ENCODE assay signal across 1 cellular context in the genomic region with DNA sequence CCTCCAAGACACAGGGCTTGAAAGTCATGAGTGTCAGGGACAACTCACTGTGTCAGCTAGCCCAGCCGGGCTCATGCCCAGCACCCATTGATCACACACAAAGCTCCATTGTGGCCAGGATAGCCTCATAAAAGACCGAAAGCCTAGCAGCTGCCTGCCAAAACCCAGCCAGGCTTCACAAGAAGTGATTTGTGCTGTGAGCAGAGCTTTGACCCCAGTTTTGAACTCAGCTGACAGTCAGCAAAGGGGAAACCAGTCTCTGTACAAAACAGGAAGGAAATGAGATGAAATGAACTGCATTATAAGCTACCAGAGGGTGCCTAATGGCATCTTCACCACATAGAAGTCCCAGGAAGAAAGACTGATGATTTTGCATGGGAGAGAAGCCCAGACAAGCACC.
TF ChIP-seq lines count a peak whose summit lies in the region.

No MANE protein-coding gene starts in this region.

TF ChIP-seq in GM12878, 131 proteins besides CTCF, POLR2A, EP300 and RAD21 (continued from another document and continues in another):
- TF ChIP-seq CUX1 (IDR thresholded peaks at IDR 0.05; ENCODE audit: insufficient replicate concordance, low read depth, low read length) (no peak), MTA2 (IDR thresholded peaks at IDR 0.05; ENCODE audit: low read depth) (peak; percentile 48), EED (IDR thresholded peaks at IDR 0.05; ENCODE audit: low read depth) (no peak), ESRRA (IDR thresholded peaks at IDR 0.05; ENCODE audit: low read length) (no peak), ZNF24 (IDR thresholded peaks at IDR 0.05) (no peak), ZNF274 (IDR thresholded peaks at IDR 0.05; ENCODE audit: insufficient read depth, insufficient read length) (no peak), KDM1A (IDR thresholded peaks at IDR 0.05; ENCODE audit: borderline replicate concordance) (no peak), NKRF (conservative IDR thresholded peaks at IDR 0.05) (no peak), BMI1 (IDR thresholded peaks at IDR 0.05; ENCODE audit: borderline replicate concordance) (no peak), GATAD2B (conservative IDR thresholded peaks at IDR 0.05; ENCODE audit: low read depth) (0 out of 2 replicates have a peak, but pooled peaks have one; percentile 31), SREBF2 (IDR thresholded peaks at IDR 0.05; ENCODE audit: low read length) (no peak), MEF2A (IDR thresholded peaks at IDR 0.05; ENCODE audit: insufficient read depth, low read depth, low read length) (peak; percentile 33; the same call in 1 of the 2 replicates), NFXL1 (IDR thresholded peaks at IDR 0.05; ENCODE audit: borderline replicate concordance) (no peak), SMAD5 (IDR thresholded peaks at IDR 0.05; ENCODE audit: low read depth) (no peak), SP1 (IDR thresholded peaks at IDR 0.05; ENCODE audit: low read depth, low read length) (no peak), IRF4 (IDR thresholded peaks at IDR 0.05; ENCODE audit: low read depth, low read length) (no peak), ZNF207 (IDR thresholded peaks at IDR 0.05; ENCODE audit: borderline replicate concordance) (no peak), TCF12 (IDR thresholded peaks at IDR 0.05; ENCODE audit: low read depth, low read length) (peak; percentile 70), SIX5 (IDR thresholded peaks at IDR 0.05; ENCODE audit: low read depth, low read length, severe bottlenecking) (no peak), CHD1 (IDR thresholded peaks at IDR 0.05; ENCODE audit: low read depth, low read length) (no peak), HDAC2 (IDR thresholded peaks at IDR 0.05) (no peak), PAX8 (IDR thresholded peaks at IDR 0.05) (no peak), PRDM15 (CRISPR knock-in tag; IDR thresholded peaks at IDR 0.05) (no peak), MXI1 (IDR thresholded peaks at IDR 0.05; ENCODE audit: low read depth, low read length) (no peak), EZH2 (IDR thresholded peaks at IDR 0.05; ENCODE audit: borderline replicate concordance, control insufficient read depth, low read depth, low read length) (no peak), CREM (IDR thresholded peaks at IDR 0.05; ENCODE audit: low read depth) (peak; percentile 57), ZNF217 (IDR thresholded peaks at IDR 0.05) (no peak), RBBP5 (conservative IDR thresholded peaks at IDR 0.05) (no peak), STAT1 (conservative IDR thresholded peaks at IDR 0.05) (no peak), SRF (IDR thresholded peaks at IDR 0.05; ENCODE audit: low read depth in 2 of 2, low read length in 2 of 2) (no peak), CBX5 (IDR thresholded peaks at IDR 0.05; ENCODE audit: low read depth) (no peak; the same call in 1 of the 2 replicates)
- TF ChIP-seq, protein P1, sequence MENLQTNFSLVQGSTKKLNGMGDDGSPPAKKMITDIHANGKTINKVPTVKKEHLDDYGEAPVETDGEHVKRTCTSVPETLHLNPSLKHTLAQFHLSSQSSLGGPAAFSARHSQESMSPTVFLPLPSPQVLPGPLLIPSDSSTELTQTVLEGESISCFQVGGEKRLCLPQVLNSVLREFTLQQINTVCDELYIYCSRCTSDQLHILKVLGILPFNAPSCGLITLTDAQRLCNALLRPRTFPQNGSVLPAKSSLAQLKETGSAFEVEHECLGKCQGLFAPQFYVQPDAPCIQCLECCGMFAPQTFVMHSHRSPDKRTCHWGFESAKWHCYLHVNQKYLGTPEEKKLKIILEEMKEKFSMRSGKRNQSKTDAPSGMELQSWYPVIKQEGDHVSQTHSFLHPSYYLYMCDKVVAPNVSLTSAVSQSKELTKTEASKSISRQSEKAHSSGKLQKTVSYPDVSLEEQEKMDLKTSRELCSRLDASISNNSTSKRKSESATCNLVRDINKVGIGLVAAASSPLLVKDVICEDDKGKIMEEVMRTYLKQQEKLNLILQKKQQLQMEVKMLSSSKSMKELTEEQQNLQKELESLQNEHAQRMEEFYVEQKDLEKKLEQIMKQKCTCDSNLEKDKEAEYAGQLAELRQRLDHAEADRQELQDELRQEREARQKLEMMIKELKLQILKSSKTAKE (IDR thresholded peaks at IDR 0.05; ENCODE audit: low read depth, poor library complexity, severe bottlenecking) = no peak
- TF ChIP-seq, protein P2, sequence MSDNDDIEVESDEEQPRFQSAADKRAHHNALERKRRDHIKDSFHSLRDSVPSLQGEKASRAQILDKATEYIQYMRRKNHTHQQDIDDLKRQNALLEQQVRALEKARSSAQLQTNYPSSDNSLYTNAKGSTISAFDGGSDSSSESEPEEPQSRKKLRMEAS (IDR thresholded peaks at IDR 0.05; ENCODE audit: low read depth, low read length) = no peak
- TF ChIP-seq, protein P3, sequence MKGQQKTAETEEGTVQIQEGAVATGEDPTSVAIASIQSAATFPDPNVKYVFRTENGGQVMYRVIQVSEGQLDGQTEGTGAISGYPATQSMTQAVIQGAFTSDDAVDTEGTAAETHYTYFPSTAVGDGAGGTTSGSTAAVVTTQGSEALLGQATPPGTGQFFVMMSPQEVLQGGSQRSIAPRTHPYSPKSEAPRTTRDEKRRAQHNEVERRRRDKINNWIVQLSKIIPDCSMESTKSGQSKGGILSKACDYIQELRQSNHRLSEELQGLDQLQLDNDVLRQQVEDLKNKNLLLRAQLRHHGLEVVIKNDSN (IDR thresholded peaks at IDR 0.05; ENCODE audit: borderline replicate concordance, extremely low read length, insufficient read depth, low read depth, low read length) = no peak
- TF ChIP-seq, protein P4, sequence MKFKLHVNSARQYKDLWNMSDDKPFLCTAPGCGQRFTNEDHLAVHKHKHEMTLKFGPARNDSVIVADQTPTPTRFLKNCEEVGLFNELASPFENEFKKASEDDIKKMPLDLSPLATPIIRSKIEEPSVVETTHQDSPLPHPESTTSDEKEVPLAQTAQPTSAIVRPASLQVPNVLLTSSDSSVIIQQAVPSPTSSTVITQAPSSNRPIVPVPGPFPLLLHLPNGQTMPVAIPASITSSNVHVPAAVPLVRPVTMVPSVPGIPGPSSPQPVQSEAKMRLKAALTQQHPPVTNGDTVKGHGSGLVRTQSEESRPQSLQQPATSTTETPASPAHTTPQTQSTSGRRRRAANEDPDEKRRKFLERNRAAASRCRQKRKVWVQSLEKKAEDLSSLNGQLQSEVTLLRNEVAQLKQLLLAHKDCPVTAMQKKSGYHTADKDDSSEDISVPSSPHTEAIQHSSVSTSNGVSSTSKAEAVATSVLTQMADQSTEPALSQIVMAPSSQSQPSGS (IDR thresholded peaks at IDR 0.05; ENCODE audit: low read length) = no peak
- TF ChIP-seq, protein P5, sequence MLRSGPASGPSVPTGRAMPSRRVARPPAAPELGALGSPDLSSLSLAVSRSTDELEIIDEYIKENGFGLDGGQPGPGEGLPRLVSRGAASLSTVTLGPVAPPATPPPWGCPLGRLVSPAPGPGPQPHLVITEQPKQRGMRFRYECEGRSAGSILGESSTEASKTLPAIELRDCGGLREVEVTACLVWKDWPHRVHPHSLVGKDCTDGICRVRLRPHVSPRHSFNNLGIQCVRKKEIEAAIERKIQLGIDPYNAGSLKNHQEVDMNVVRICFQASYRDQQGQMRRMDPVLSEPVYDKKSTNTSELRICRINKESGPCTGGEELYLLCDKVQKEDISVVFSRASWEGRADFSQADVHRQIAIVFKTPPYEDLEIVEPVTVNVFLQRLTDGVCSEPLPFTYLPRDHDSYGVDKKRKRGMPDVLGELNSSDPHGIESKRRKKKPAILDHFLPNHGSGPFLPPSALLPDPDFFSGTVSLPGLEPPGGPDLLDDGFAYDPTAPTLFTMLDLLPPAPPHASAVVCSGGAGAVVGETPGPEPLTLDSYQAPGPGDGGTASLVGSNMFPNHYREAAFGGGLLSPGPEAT (IDR thresholded peaks at IDR 0.05; ENCODE audit: low read depth) = no peak
- TF ChIP-seq, protein P6, sequence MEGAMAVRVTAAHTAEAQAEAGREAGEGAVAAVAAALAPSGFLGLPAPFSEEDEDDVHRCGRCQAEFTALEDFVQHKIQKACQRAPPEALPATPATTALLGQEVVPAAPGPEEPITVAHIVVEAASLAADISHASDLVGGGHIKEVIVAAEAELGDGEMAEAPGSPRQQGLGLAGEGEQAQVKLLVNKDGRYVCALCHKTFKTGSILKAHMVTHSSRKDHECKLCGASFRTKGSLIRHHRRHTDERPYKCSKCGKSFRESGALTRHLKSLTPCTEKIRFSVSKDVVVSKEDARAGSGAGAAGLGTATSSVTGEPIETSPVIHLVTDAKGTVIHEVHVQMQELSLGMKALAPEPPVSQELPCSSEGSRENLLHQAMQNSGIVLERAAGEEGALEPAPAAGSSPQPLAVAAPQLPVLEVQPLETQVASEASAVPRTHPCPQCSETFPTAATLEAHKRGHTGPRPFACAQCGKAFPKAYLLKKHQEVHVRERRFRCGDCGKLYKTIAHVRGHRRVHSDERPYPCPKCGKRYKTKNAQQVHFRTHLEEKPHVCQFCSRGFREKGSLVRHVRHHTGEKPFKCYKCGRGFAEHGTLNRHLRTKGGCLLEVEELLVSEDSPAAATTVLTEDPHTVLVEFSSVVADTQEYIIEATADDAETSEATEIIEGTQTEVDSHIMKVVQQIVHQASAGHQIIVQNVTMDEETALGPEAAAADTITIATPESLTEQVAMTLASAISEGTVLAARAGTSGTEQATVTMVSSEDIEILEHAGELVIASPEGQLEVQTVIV (IDR thresholded peaks at IDR 0.05; ENCODE audit: borderline replicate concordance, partially characterized antibody) = no peak
- TF ChIP-seq, protein P7, sequence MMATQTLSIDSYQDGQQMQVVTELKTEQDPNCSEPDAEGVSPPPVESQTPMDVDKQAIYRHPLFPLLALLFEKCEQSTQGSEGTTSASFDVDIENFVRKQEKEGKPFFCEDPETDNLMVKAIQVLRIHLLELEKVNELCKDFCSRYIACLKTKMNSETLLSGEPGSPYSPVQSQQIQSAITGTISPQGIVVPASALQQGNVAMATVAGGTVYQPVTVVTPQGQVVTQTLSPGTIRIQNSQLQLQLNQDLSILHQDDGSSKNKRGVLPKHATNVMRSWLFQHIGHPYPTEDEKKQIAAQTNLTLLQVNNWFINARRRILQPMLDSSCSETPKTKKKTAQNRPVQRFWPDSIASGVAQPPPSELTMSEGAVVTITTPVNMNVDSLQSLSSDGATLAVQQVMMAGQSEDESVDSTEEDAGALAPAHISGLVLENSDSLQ (IDR thresholded peaks at IDR 0.05) = peak; percentile 65
